ENCODE assay signal across 23 cellular contexts in the genomic region with DNA sequence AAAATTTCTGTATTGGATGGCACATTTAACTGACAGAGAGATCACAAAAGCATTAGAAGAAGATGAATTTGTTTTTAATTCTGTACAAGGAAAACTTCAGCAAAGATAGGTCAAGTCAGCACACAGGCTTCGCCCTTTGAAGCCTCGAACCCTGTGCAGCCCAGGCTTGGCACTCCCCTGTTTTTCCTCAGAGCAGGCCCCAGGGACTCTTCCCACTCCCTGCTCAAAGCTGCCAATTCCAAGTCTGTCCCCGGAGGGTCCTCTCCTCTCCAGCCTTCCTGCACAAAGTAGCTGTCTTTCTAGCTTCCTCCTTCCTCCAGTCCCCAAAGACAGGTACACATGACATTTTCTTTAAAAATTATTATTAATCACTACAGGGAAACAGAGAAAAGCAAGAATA.
"Had no signal": no experiment of that assay in that cellular context is flagged by ENCODE, and none has a peak within 500 bp of the region (broad histone marks: within the 10 kb centered on the region; RNA-seq: fewer than 3 reads in every experiment).

No MANE protein-coding gene starts in this region.

- H3K4me1 ChIP-seq: colonic mucosa, heart left ventricle, left ventricle myocardium inferior, lower lobe of right lung, spleen, testis, tibial nerve had no signal

- H3K4me1 Mint-ChIP-seq: memory B cell; naive B cell; stimulated activated naive B cell treated with anti-CD40 and anti-IgM and Interleukin-4, amounts not matched to agents 10 μg/mL and 1 μg/mL and 100 μg/mL, for 72 hours; stimulated activated naive CD8-positive, alpha-beta T cell treated with anti-CD3 and anti-CD28 coated beads, Interleukin-15, amount 100 ng/mL, for 72 hours had no signal

- H3K27me3 ChIP-seq: colonic mucosa, heart left ventricle, spleen, testis, tibial nerve had no signal

- H3K27ac Mint-ChIP-seq: memory B cell; nephron; stimulated activated naive B cell treated with anti-CD40 and anti-IgM and Interleukin-4, amounts not matched to agents 10 μg/mL and 1 μg/mL and 100 μg/mL, for 72 hours; stimulated activated naive CD8-positive, alpha-beta T cell treated with anti-CD3 and anti-CD28 coated beads, Interleukin-15, amount 100 ng/mL, for 72 hours had no signal

- H3K9me3 ChIP-seq: colonic mucosa, left ventricle myocardium inferior, lower lobe of right lung, testis, tibial nerve had no signal

- H3K36me3 ChIP-seq: colonic mucosa, heart left ventricle, left ventricle myocardium inferior, lower lobe of right lung, spleen, tibial nerve had no signal

- H3K27ac ChIP-seq: colonic mucosa, heart left ventricle, left ventricle myocardium inferior, lower lobe of right lung, spleen, testis, tibial nerve had no signal

- H3K36me3 Mint-ChIP-seq: memory B cell; naive B cell; stimulated activated naive B cell treated with anti-CD40 and anti-IgM and Interleukin-4, amounts not matched to agents 10 μg/mL and 1 μg/mL and 100 μg/mL, for 72 hours had no signal

- H3K4me3 ChIP-seq: colonic mucosa, heart left ventricle, left ventricle myocardium inferior, lower lobe of right lung, spleen, testis, tibial nerve had no signal

- H3K27me3 Mint-ChIP-seq: memory B cell; naive B cell; stimulated activated naive B cell treated with anti-CD40 and anti-IgM and Interleukin-4, amounts not matched to agents 10 μg/mL and 1 μg/mL and 100 μg/mL, for 72 hours; stimulated activated naive CD8-positive, alpha-beta T cell treated with anti-CD3 and anti-CD28 coated beads, Interleukin-15, amount 100 ng/mL, for 72 hours had no signal

- DNase-seq: cerebellar nuclear complex; colonic mucosa; dermis blood vessel endothelial cell; effector CD4-positive, alpha-beta T cell; foreskin melanocyte; heart left ventricle; hippocampal formation; kidney; left cardiac atrium; left ventricle myocardium inferior; lower lobe of right lung; naive B cell; posterior cingulate gyrus; spleen; stimulated activated CD4-positive, alpha-beta T cell treated with anti-CD3 and anti-CD28 coated beads, Interleukin-15, amount 100 ng/mL, for 24 hours; stimulated activated CD4-positive, alpha-beta T cell treated with anti-CD3 and anti-CD28 coated beads, Interleukin-1b, Interleukin-23, amount 100 ng/mL, for 48 hours; stimulated activated CD4-positive, alpha-beta T cell treated with anti-CD3 and anti-CD28 coated beads, Interleukin-4, amount 100 ng/mL, for 24 hours; stimulated activated naive B cell treated with anti-CD40 and anti-IgM and Interleukin-4, amounts not matched to agents 10 μg/mL and 1 μg/mL and 100 μg/mL, for 72 hours; stimulated activated naive CD8-positive, alpha-beta T cell treated with anti-CD3 and anti-CD28 coated beads, Interleukin-15, amount 100 ng/mL, for 72 hours; testis had no signal

- FAIRE-seq: kidney had no signal

- H3K4me3 Mint-ChIP-seq: memory B cell; naive B cell; nephron; stimulated activated naive B cell treated with anti-CD40 and anti-IgM and Interleukin-4, amounts not matched to agents 10 μg/mL and 1 μg/mL and 100 μg/mL, for 72 hours; stimulated activated naive CD8-positive, alpha-beta T cell treated with anti-CD3 and anti-CD28 coated beads, Interleukin-15, amount 100 ng/mL, for 72 hours had no signal
